In genomic region chr2:85134255-85135065, GRCh38 we compare ENCODE assay signal across 8 cellular contexts. TPM values are rescaled to one million over a fixed set of nuclear protein-coding genes. Genes with fewer than 3 reads are reported as not detected.
DNase-seq lines count a peak whose midpoint lies in the region; ATAC-seq and TF ChIP-seq lines count a peak whose summit lies in the region.

No MANE protein-coding gene starts in this region.

- peak in 30 of 58 donors; percentile 3 to 51 (median 20) for DNase-seq in anterior cingulate cortex (lab: John Stamatoyannopoulos, UW)
- no peak for DNase-seq in iPS DF 6.9 (ENCODE audit: low read depth, low spot score)
- no peak for DNase-seq in NCI-H510A treated with DMSO at 0.1 percent for 48 hours (lab: John Stamatoyannopoulos, UW)

- H3K9ac ChIP-seq in skeletal muscle satellite cell (ENCODE audit: low read depth, low read length), result peak overlapping the region; percentile 89

- no peak for TF ChIP-seq CTCF in HEK293 (tag by site-specific recombination; IDR thresholded peaks at IDR 0.05)

- POLR2A ChIA-PET in HEK293 (lab: Yijun Ruan, JAX), result interaction anchor here (1.5 kb wide), 1 partner anchor 13 kb away, joined by 3 read pairs; no protein-coding TSS in a partner anchor

- peak overlapping the region; percentile 82 for H3K4me2 ChIP-seq in skeletal muscle satellite cell (ENCODE audit: low read length)

- H3K4me3 ChIP-seq in HEK293 (ENCODE audit: low read depth, low read length) (peak overlapping the region; percentile 58), iPS DF 6.9 (ENCODE audit: low read length) (peak overlapping the region; percentile 95), skeletal muscle satellite cell (ENCODE audit: low read length) (peak overlapping the region; percentile 84)

- no CpG with 5 or more reads among the region's 57 CpGs for WGBS in iPS DF 6.9 (ENCODE audit: insufficient coverage, insufficient read length)

- no peak for ATAC-seq in GM19395 (IDR thresholded peaks at IDR 0.05; ENCODE audit: unreplicated experiment)
- no peak for ATAC-seq in HG03095 (IDR thresholded peaks at IDR 0.05; ENCODE audit: unreplicated experiment)
- no peak for ATAC-seq in GM18868 (IDR thresholded peaks at IDR 0.05; ENCODE audit: unreplicated experiment)

- H3K27ac ChIP-seq in HEK293 (ENCODE audit: extremely low read depth, low read depth, low read length), result no peak overlapping the region
- H3K27ac ChIP-seq in iPS DF 6.9 (ENCODE audit: low read length), result peak overlapping the region; percentile 44

- peaks cover 3% of the 10 kb centered on the region; the same call in 1 of the 2 replicates for H3K4me1 ChIP-seq in HEK293 (ENCODE audit: control insufficient read depth, insufficient read depth, low read length)
- peaks cover 5% of the 10 kb centered on the region; the same call in 1 of the 2 replicates for H3K4me1 ChIP-seq in iPS DF 6.9 (ENCODE audit: control insufficient read depth, insufficient read depth, low read length)
- H3K4me1 ChIP-seq in skeletal muscle satellite cell (ENCODE audit: control insufficient read depth, insufficient read depth, low read length), result peaks cover 11% of the 10 kb centered on the region

- H3K36me3 ChIP-seq in HEK293 (ENCODE audit: control insufficient read depth in 2 of 2, insufficient read depth in 1 of 2, low read length in 2 of 2), result peaks cover 0 to 5% of the 10 kb centered on the region in 2 experiments; a peak in 2 of 3 replicates
- no peaks in the 10 kb centered on the region for H3K36me3 ChIP-seq in iPS DF 6.9 (ENCODE audit: control insufficient read depth, insufficient read depth, low read length)
- H3K36me3 ChIP-seq in skeletal muscle satellite cell (ENCODE audit: insufficient read depth, low read length), result no peaks in the 10 kb centered on the region

- CTCF ChIA-PET in HEK293 (lab: Yijun Ruan, JAX), result interaction anchor here (1.3 to 4.2 kb wide), 3 partner anchors 13 to 150 kb away, joined by 3 to 36 read pairs (median 21); no protein-coding TSS in a partner anchor

- H3K27me3 ChIP-seq in iPS DF 6.9 (ENCODE audit: control insufficient read depth, insufficient read depth, low read length) (no peaks in the 10 kb centered on the region), skeletal muscle satellite cell (ENCODE audit: control insufficient read depth, insufficient read depth, low read length) (no peaks in the 10 kb centered on the region)

- no peaks in the 10 kb centered on the region for H3K9me3 ChIP-seq in HEK293 (ENCODE audit: control insufficient read depth, insufficient read depth, low read depth, low read length)
- no peaks in the 10 kb centered on the region for H3K9me3 ChIP-seq in iPS DF 6.9 (ENCODE audit: control insufficient read depth, insufficient read depth, low read length)
- H3K9me3 ChIP-seq in skeletal muscle satellite cell (replicated peaks; ENCODE audit: low read length), result no peaks in the 10 kb centered on the region

TF ChIP-seq in HEK293, 187 proteins besides CTCF, POLR2A, EP300 and RAD21 (continues in another document):
- TF ChIP-seq ZNF600 (tag by site-specific recombination; IDR thresholded peaks at IDR 0.05), result no peak
- TF ChIP-seq ZNF280C (tag by site-specific recombination; IDR thresholded peaks at IDR 0.05), result no peak
- TF ChIP-seq ZNF664 (tag by site-specific recombination; IDR thresholded peaks at IDR 0.05), result no peak
- TF ChIP-seq ZSCAN23 (tag by site-specific recombination; IDR thresholded peaks at IDR 0.05), result no peak
- TF ChIP-seq ZNF133 (tag by site-specific recombination; IDR thresholded peaks at IDR 0.05), result no peak
- no peak for TF ChIP-seq ZBTB26 (tag by site-specific recombination; optimal IDR thresholded peaks at IDR 0.05)
- TF ChIP-seq ZNF302 (tag by site-specific recombination; IDR thresholded peaks at IDR 0.05; ENCODE audit: low read depth), result no peak
- TF ChIP-seq ZBTB44 (tag by site-specific recombination; IDR thresholded peaks at IDR 0.05), result no peak
- TF ChIP-seq GLI2 (tag by site-specific recombination; IDR thresholded peaks at IDR 0.05; ENCODE audit: borderline replicate concordance, low read depth), result no peak
- TF ChIP-seq ZNF221 (tag by site-specific recombination; IDR thresholded peaks at IDR 0.05; ENCODE audit: borderline replicate concordance), result no peak
- no peak for TF ChIP-seq ZFHX2 (tag by site-specific recombination; conservative IDR thresholded peaks at IDR 0.05)
- TF ChIP-seq PBX3 (CRISPR knock-in tag; IDR thresholded peaks at IDR 0.05), result no peak
- no peak for TF ChIP-seq ZNF214 (tag by site-specific recombination; IDR thresholded peaks at IDR 0.05; ENCODE audit: borderline replicate concordance)
- TF ChIP-seq PRDM6 (tag by site-specific recombination; IDR thresholded peaks at IDR 0.05), result no peak
- no peak for TF ChIP-seq MEIS1 (CRISPR knock-in tag; IDR thresholded peaks at IDR 0.05; ENCODE audit: borderline replicate concordance)
- TF ChIP-seq ZNF394 (tag by site-specific recombination; IDR thresholded peaks at IDR 0.05; ENCODE audit: borderline replicate concordance), result no peak
- no peak for TF ChIP-seq YY1 (tag by site-specific recombination; IDR thresholded peaks at IDR 0.05)
- no peak for TF ChIP-seq ZNF514 (tag by site-specific recombination; IDR thresholded peaks at IDR 0.05)

RNA-seq across cellular contexts. Expression of gene TCF7L1, which starts 1.3 kb away (rescaled TPM):
- not detected in 2 replicates for total RNA-seq in skeletal muscle satellite cell (2012; rRNA removed)

Comparison
In these comparisons a context has a peak if more than half of its experiments do, and no peak if none do; other contexts are left out.
1. DNase-seq: peak in anterior cingulate cortex (30 of 58); none in iPS DF 6.9 (single experiment) and NCI-H510A treated with DMSO at 0.1 percent for 48 hours (single experiment).
2. Peak in every context shown above with its lines, with median percentiles within 50 percentile points of each other: H3K4me3 ChIP-seq.